15 cellular contexts compared by ENCODE assay signal in genomic region chr18:10239138-10239537, GRCh38.
DNase-seq lines count a peak whose midpoint lies in the region; ATAC-seq and TF ChIP-seq lines count a peak whose summit lies in the region.
"Had no signal": no experiment of that assay in that cellular context is flagged by ENCODE, and none has a peak within 500 bp of the region (broad histone marks: within the 10 kb centered on the region; RNA-seq: fewer than 3 reads in every experiment).

No MANE protein-coding gene starts in this region.

- WGBS in mesendoderm (ENCODE audit: extremely low coverage, insufficient coverage, low lambda C conversion rate) = no CpG with 5 or more reads among the region's 9 CpGs

- H2BK15ac ChIP-seq in mesendoderm (replicated peaks; ENCODE audit: low read depth) = no peak overlapping the region

- H3K9me3 ChIP-seq in breast epithelium = no peaks in the 10 kb centered on the region
- H3K9me3 ChIP-seq in uterus = no peaks in the 10 kb centered on the region

- H3K27me3 Mint-ChIP-seq in MCF 10A (ENCODE audit: insufficient read depth, unreplicated experiment) = no peaks in the 10 kb centered on the region

- POLR2A ChIA-PET in MCF 10A (lab: Yijun Ruan, JAX) = interaction anchor here (0.9 kb wide), 1 partner anchor 21 kb away, joined by 3 read pairs; no protein-coding TSS in a partner anchor

- H3K56ac ChIP-seq in mesendoderm (ENCODE audit: low read length) = peak overlapping the region; percentile 22

- no peaks in the 10 kb centered on the region for H3K27me3 ChIP-seq in breast epithelium
- no peaks in the 10 kb centered on the region for H3K27me3 ChIP-seq in mesendoderm (ENCODE audit: insufficient read depth, low read length, poor library complexity)
- no peaks in the 10 kb centered on the region for H3K27me3 ChIP-seq in uterus
- H3K27me3 ChIP-seq in H7 (ENCODE audit: control insufficient read depth, insufficient read depth, low read length) = no peaks in the 10 kb centered on the region
- H3K27me3 ChIP-seq: dorsolateral prefrontal cortex had no signal

- no peak for ATAC-seq in left lobe of liver

- H3K27ac Mint-ChIP-seq in MCF 10A (ENCODE audit: low read depth, unreplicated experiment) = no peak overlapping the region
- H3K27ac Mint-ChIP-seq: immature natural killer cell had no signal

- no peak overlapping the region for H2BK5ac ChIP-seq in mesendoderm (ENCODE audit: low read length)

- no peak for TF ChIP-seq CTCF in breast epithelium (IDR thresholded peaks at IDR 0.05)
- no peak for TF ChIP-seq CTCF in MCF 10A (IDR thresholded peaks at IDR 0.05; ENCODE audit: unreplicated experiment)
- no peak for TF ChIP-seq CTCF in fibroblast of the aortic adventitia (IDR thresholded peaks at IDR 0.05; ENCODE audit: insufficient read depth, low read length)
- TF ChIP-seq CTCF in uterus (IDR thresholded peaks at IDR 0.05) = no peak

- no peak overlapping the region for H4K8ac ChIP-seq in mesendoderm (ENCODE audit: low read depth, low read length)

- DNase-seq in breast epithelium (ENCODE audit: low spot score in 2 of 2) = peak in 1 of 2 donors; percentile 47
- DNase-seq in MCF 10A (ENCODE audit: unreplicated experiment) = no peak
- DNase-seq in fibroblast of the aortic adventitia (ENCODE audit: low read depth) = peak; percentile 32
- no peak for DNase-seq in mesendoderm
- peak; percentile 65 to 72 for DNase-seq in uterus
- DNase-seq in left lobe of liver (ENCODE audit: low spot score) = no peak
- DNase-seq in erythroblast (lab: John Stamatoyannopoulos, UW) = no peak
- no peak for DNase-seq in H7
- DNase-seq: 8988T; activated CD4-positive, alpha-beta T cell treated with anti-CD3 and anti-CD28 coated beads, Interleukin-2, amount 50 U/mL, for 4 hours; dorsolateral prefrontal cortex; immature natural killer cell; NCI-H1048; NCI-H2171; NK-92 treated with Interleukin-12 subunit alpha and Interleukin-12 subunit beta, amount 100 ng/mL, for 24 hours had no signal

- no peak overlapping the region for H3K9ac ChIP-seq in mesendoderm (ENCODE audit: low read length)

- H3K18ac ChIP-seq in mesendoderm (ENCODE audit: low read length) = no peak overlapping the region

- H3K23ac ChIP-seq in mesendoderm (ENCODE audit: low read length) = no peak overlapping the region

- intact Hi-C loops in breast epithelium (cut with DNase I; ENCODE audit: low total_unique reads) = no loop called here
- intact Hi-C loops in MCF 10A (cut with micrococcal nuclease) = no loop called here
- intact Hi-C loops in uterus (cut with DNase I; ENCODE audit: low total_unique reads) = no loop called here

- H3K27ac ChIP-seq in breast epithelium = peak overlapping the region; percentile 34 to 70
- H3K27ac ChIP-seq in mesendoderm (ENCODE audit: low read depth, low read length) = no peak overlapping the region
- no peak overlapping the region for H3K27ac ChIP-seq in uterus
- H3K27ac ChIP-seq: dorsolateral prefrontal cortex had no signal

- peaks cover 12% of the 10 kb centered on the region for H3K4me1 Mint-ChIP-seq in MCF 10A (ENCODE audit: insufficient read depth, unreplicated experiment)
- H3K4me1 Mint-ChIP-seq: immature natural killer cell had no signal

- H3K4me3 Mint-ChIP-seq in MCF 10A (ENCODE audit: unreplicated experiment) = no peak overlapping the region
- H3K4me3 Mint-ChIP-seq: immature natural killer cell had no signal

- H3K36me3 Mint-ChIP-seq in MCF 10A (ENCODE audit: insufficient read depth, unreplicated experiment) = no peaks in the 10 kb centered on the region
- H3K36me3 Mint-ChIP-seq: immature natural killer cell had no signal

- CTCF ChIA-PET in MCF 10A (lab: Yijun Ruan, JAX) = no interaction called here

- H3K36me3 ChIP-seq in breast epithelium = no peaks in the 10 kb centered on the region
- H3K36me3 ChIP-seq in mesendoderm (ENCODE audit: control insufficient read depth, insufficient read depth, low read length) = no peaks in the 10 kb centered on the region
- no peaks in the 10 kb centered on the region for H3K36me3 ChIP-seq in uterus
- H3K36me3 ChIP-seq in H7 (replicated peaks; ENCODE audit: control insufficient read depth, insufficient read depth, low read length) = no peaks in the 10 kb centered on the region

- H3K4ac ChIP-seq in mesendoderm (ENCODE audit: low read depth, low read length) = no peak overlapping the region

- no peaks in the 10 kb centered on the region for H3K79me2 ChIP-seq in mesendoderm (ENCODE audit: control insufficient read depth, insufficient read depth, low read length)

- no peak overlapping the region for H2BK120ac ChIP-seq in mesendoderm (ENCODE audit: low read depth, low read length)

- H2AK5ac ChIP-seq in mesendoderm (ENCODE audit: low read length) = peak overlapping the region; percentile 39

- no peaks in the 10 kb centered on the region for H3K79me1 ChIP-seq in mesendoderm (ENCODE audit: low read length)

- TF ChIP-seq POLR2A in breast epithelium (IDR thresholded peaks at IDR 0.05) (no peak), uterus (IDR thresholded peaks at IDR 0.05) (no peak), erythroblast (IDR thresholded peaks at IDR 0.05; ENCODE audit: low read length) (no peak)

- peaks cover 0 to 12% of the 10 kb centered on the region in 2 donors for H3K4me1 ChIP-seq in breast epithelium
- H3K4me1 ChIP-seq in mesendoderm (ENCODE audit: control insufficient read depth, low read depth, low read length) = peaks cover 15% of the 10 kb centered on the region
- peaks cover 0 to 9% of the 10 kb centered on the region in 2 donors for H3K4me1 ChIP-seq in uterus

- no TSS peak for BruUV-seq in MCF 10A (replicated peaks; lab: Mats Ljungman, UMichigan)

- H3K4me3 ChIP-seq in breast epithelium (no peak overlapping the region), fibroblast of the aortic adventitia (ENCODE audit: low read depth, low read length) (no peak overlapping the region), mesendoderm (ENCODE audit: low read length) (no peak overlapping the region), uterus (no peak overlapping the region), H7 (ENCODE audit: insufficient read depth, low read depth, low read length) (no peak overlapping the region)
- H3K4me3 ChIP-seq: dorsolateral prefrontal cortex had no signal

- H3K9me3 Mint-ChIP-seq in MCF 10A (ENCODE audit: unreplicated experiment) = no peaks in the 10 kb centered on the region

- no peak overlapping the region for H4K5ac ChIP-seq in mesendoderm (ENCODE audit: low read length)

- H3K4me2 ChIP-seq in mesendoderm (ENCODE audit: low read length) = no peak overlapping the region

Comparison
In these comparisons a context has a peak if more than half of its experiments do, and no peak if none do; other contexts are left out.
1. DNase-seq: peak in fibroblast of the aortic adventitia (single experiment) and uterus (2 of 2); none in MCF 10A (single experiment), mesendoderm (single experiment), left lobe of liver (single experiment), erythroblast (0 of 2) and H7 (single experiment).
2. H3K27ac ChIP-seq: peak in breast epithelium (2 of 2); none in mesendoderm (single experiment) and uterus (0 of 2).